Comparison of ENCODE assay signal across 12 cellular contexts in the genomic region with DNA sequence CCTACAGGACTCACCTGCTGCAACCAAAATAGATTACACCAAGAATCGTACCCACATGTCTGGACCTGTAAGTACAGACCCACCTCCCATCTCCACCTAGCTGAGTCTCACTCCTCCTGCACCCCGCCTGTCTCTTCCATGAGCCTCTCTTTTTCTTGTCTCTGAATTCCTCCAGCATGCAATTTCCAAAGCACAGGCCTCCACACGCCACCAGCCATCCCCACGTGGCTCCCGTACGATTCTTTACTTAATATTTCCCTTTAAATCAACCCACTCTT. TPM values are rescaled to one million over a fixed set of nuclear protein-coding genes. Genes with fewer than 3 reads are reported as not detected.
DNase-seq lines count a peak whose midpoint lies in the region; ATAC-seq and TF ChIP-seq lines count a peak whose summit lies in the region.
"Had no signal": no experiment of that assay in that cellular context is flagged by ENCODE, and none has a peak within 500 bp of the region (broad histone marks: within the 10 kb centered on the region; RNA-seq: fewer than 3 reads in every experiment).

No MANE protein-coding gene starts in this region.

- H3K9me2 ChIP-seq in GM23248 (ENCODE audit: insufficient read depth) = no peaks in the 10 kb centered on the region

- H3K27me3 ChIP-seq in lower lobe of right lung (ENCODE audit: low read depth) (no peaks in the 10 kb centered on the region), spleen (replicated peaks in 1 of 7) (no peaks in the 10 kb centered on the region), GM23248 (replicated peaks; ENCODE audit: insufficient read depth) (no peaks in the 10 kb centered on the region)
- H3K27me3 ChIP-seq in CD4-positive, alpha-beta memory T cell (ENCODE audit: insufficient read depth, low read length) = no peaks in the 10 kb centered on the region

- TF ChIP-seq POLR2A in spleen (IDR thresholded peaks at IDR 0.05) = no peak

- H3K9me3 ChIP-seq in lower lobe of right lung (no peaks in the 10 kb centered on the region), spleen (no peaks in the 10 kb centered on the region), GM23248 (ENCODE audit: low read depth) (no peaks in the 10 kb centered on the region)
- H3K9me3 ChIP-seq in CD4-positive, alpha-beta memory T cell (ENCODE audit: control insufficient read depth in 1 of 2, low read length in 2 of 2) = no peaks in the 10 kb centered on the region

- peak overlapping the region; percentile 47 for H3K4me3 ChIP-seq in lower lobe of right lung
- no peak overlapping the region for H3K4me3 ChIP-seq in spleen
- no peak overlapping the region for H3K4me3 ChIP-seq in CD4-positive, alpha-beta memory T cell (ENCODE audit: low read length in 2 of 2)
- no peak overlapping the region for H3K4me3 ChIP-seq in GM23248

- POLR2A ChIA-PET in RWPE1 (lab: Yijun Ruan, JAX; ENCODE audit: low non-redundant PET) = no interaction called here
- POLR2A ChIA-PET in CD4-positive, alpha-beta memory T cell (lab: Charles Lee; ENCODE audit: partially characterized antibody) = no interaction called here

- peaks cover 0 to 2% (median 0%) of the 10 kb centered on the region in 8 donors for H3K9me3 Mint-ChIP-seq in CD4-positive, alpha-beta memory T cell
- H3K9me3 Mint-ChIP-seq: activated naive CD4-positive, alpha-beta T cell treated with anti-CD3 and anti-CD28 coated beads, Interleukin-2, amount 50 U/mL, for 24 hours had no signal

- no peaks in the 10 kb centered on the region for H3K36me3 Mint-ChIP-seq in CD4-positive, alpha-beta memory T cell
- H3K36me3 Mint-ChIP-seq: activated naive CD4-positive, alpha-beta T cell treated with anti-CD3 and anti-CD28 coated beads, Interleukin-2, amount 50 U/mL, for 24 hours had no signal

- intact Hi-C loops in lower lobe of right lung (cut with DNase I) (no loop called here), spleen (cut with DNase I; ENCODE audit: low total_unique reads) (no loop called here)
- intact Hi-C loops in CD4-positive, alpha-beta memory T cell (cut with micrococcal nuclease) = no loop called here

- H3K27ac Mint-ChIP-seq in CD4-positive, alpha-beta memory T cell = peak overlapping the region in 1 of 7 donors; percentile 49
- H3K27ac Mint-ChIP-seq: activated CD8-positive, alpha-beta T cell treated with anti-CD3 and anti-CD28 coated beads, Interleukin-2, amount 10 ng/mL, durations not matched to agents 7 days and 5 days; activated naive CD4-positive, alpha-beta T cell treated with anti-CD3 and anti-CD28 coated beads, Interleukin-2, amount 50 U/mL, for 24 hours had no signal

- DNase-seq in RWPE1 (ENCODE audit: low spot score) (peak; percentile 40), lower lobe of right lung (no peak), spleen (no peak), NCI-H1694 treated with DMSO at 0.1 percent for 48 hours (lab: John Stamatoyannopoulos, UW) (no peak), AG20443 (ENCODE audit: low spot score) (no peak), GM23248 (no peak)
- no peak for DNase-seq in CD4-positive, alpha-beta memory T cell
- DNase-seq: activated CD8-positive, alpha-beta T cell treated with anti-CD3 and anti-CD28 coated beads, Interleukin-2, amount 10 ng/mL, durations not matched to agents 7 days and 5 days; NCI-H2081; T-helper 2 cell had no signal

- H2AFZ ChIP-seq in GM23248 = no peak overlapping the region

- CTCF ChIA-PET in RWPE1 (lab: Yijun Ruan, JAX) = no interaction called here
- CTCF ChIA-PET in CD4-positive, alpha-beta memory T cell (lab: Charles Lee; ENCODE audit: partially characterized antibody) = no interaction called here

- H3K4me3 Mint-ChIP-seq in CD4-positive, alpha-beta memory T cell = peak overlapping the region in 1 of 8 donors; percentile 14
- H3K4me3 Mint-ChIP-seq: activated CD8-positive, alpha-beta T cell treated with anti-CD3 and anti-CD28 coated beads, Interleukin-2, amount 10 ng/mL, durations not matched to agents 7 days and 5 days; activated naive CD4-positive, alpha-beta T cell treated with anti-CD3 and anti-CD28 coated beads, Interleukin-2, amount 50 U/mL, for 24 hours had no signal

- H3K27ac ChIP-seq in RWPE1 (peak overlapping the region; percentile 83), cingulate gyrus (ENCODE audit: low read depth, low read length) (peak overlapping the region; percentile 32), lower lobe of right lung (peak overlapping the region; percentile 93), spleen (peak overlapping the region; percentile 74 to 91 (median 82)), GM23248 (no peak overlapping the region)
- no peak overlapping the region for H3K27ac ChIP-seq in CD4-positive, alpha-beta memory T cell (ENCODE audit: low read depth, low read length)

- no peak overlapping the region for H3K9ac ChIP-seq in GM23248

- H3K79me2 ChIP-seq in GM23248 (ENCODE audit: insufficient read depth) = no peaks in the 10 kb centered on the region

- H3K36me3 ChIP-seq in lower lobe of right lung (no peaks in the 10 kb centered on the region), spleen (no peaks in the 10 kb centered on the region), GM23248 (ENCODE audit: low read depth) (no peaks in the 10 kb centered on the region)
- H3K36me3 ChIP-seq in CD4-positive, alpha-beta memory T cell (ENCODE audit: insufficient read depth, low read length) = no peaks in the 10 kb centered on the region

- no peaks in the 10 kb centered on the region for H3K27me3 Mint-ChIP-seq in CD4-positive, alpha-beta memory T cell
- H3K27me3 Mint-ChIP-seq: activated naive CD4-positive, alpha-beta T cell treated with anti-CD3 and anti-CD28 coated beads, Interleukin-2, amount 50 U/mL, for 24 hours had no signal

- no peak for ATAC-seq in lower lobe of right lung
- ATAC-seq: activated CD8-positive, alpha-beta T cell treated with anti-CD3 and anti-CD28 coated beads, Interleukin-2, amount 10 ng/mL, durations not matched to agents 7 days and 5 days had no signal

- H3K4me1 ChIP-seq in lower lobe of right lung (peaks cover 74% of the 10 kb centered on the region), spleen (peaks cover 35 to 68% (median 57%) of the 10 kb centered on the region in 6 donors), GM23248 (ENCODE audit: insufficient read depth) (0 out of 2 replicates have a peak, but pooled peaks cover 4% of the 10 kb centered on the region)
- no peaks in the 10 kb centered on the region for H3K4me1 ChIP-seq in CD4-positive, alpha-beta memory T cell (ENCODE audit: insufficient read depth, low read length)

- TF ChIP-seq CTCF in RWPE1 (conservative IDR thresholded peaks at IDR 0.05; ENCODE audit: low read depth) (no peak), lower lobe of right lung (IDR thresholded peaks at IDR 0.05) (no peak), spleen (IDR thresholded peaks at IDR 0.05 in 8 of 11, conservative IDR thresholded peaks at IDR 0.05 in 3 of 11) (no peak)

- WGBS in spleen, 5 donors = 63 to 74% (median 69%) methylated on average over 6 of the region's 6 CpGs
- 69 to 78% methylated on average over 6 of the region's 6 CpGs for WGBS in GM23248 (ENCODE audit: low coverage in 1 of 2, low lambda C conversion rate in 2 of 2, missing lambda C conversion rate in 2 of 2), 2 experiments

- H4K20me1 ChIP-seq in GM23248 (ENCODE audit: insufficient read depth) = no peaks in the 10 kb centered on the region

- H3K4me2 ChIP-seq in GM23248 (ENCODE audit: unreplicated experiment) = no peak overlapping the region

- in situ Hi-C loops in GM23248 (cut with MboI) = no loop called here

- H3K4me1 Mint-ChIP-seq in CD4-positive, alpha-beta memory T cell = peaks cover 0 to 1% (median 0%) of the 10 kb centered on the region in 4 donors
- H3K4me1 Mint-ChIP-seq: activated naive CD4-positive, alpha-beta T cell treated with anti-CD3 and anti-CD28 coated beads, Interleukin-2, amount 50 U/mL, for 24 hours had no signal

- H3F3A ChIP-seq in GM23248 (ENCODE audit: insufficient read depth) = no peaks in the 10 kb centered on the region

RNA-seq across cellular contexts. Expression of gene RPH3AL, which starts 1.2 kb away (rescaled TPM):
- total RNA-seq in lower lobe of right lung (38.7 TPM), spleen (100 to 1,000 TPM in 1 of 7 donors, 10 to 100 TPM in 6; 44.2 to 182 (median 58.6) TPM)
- polyA plus RNA-seq in spleen (10 to 100 TPM in 1 of 3 donors, 1 to 10 TPM in 2; 4.8 to 27.1 (median 7.4) TPM), GM23248 (2016; fragmentation: Nextera tagmentation; extraction: Ambion mirVana) (5.2 and 5.4 TPM in 2 replicates)
- total RNA-seq in CD4-positive, alpha-beta memory T cell = 1 to 10 TPM; 4.4 to 5.9 TPM
- 1 to 10 TPM; 1.7 to 3.5 TPM for polyA plus RNA-seq in CD4-positive, alpha-beta memory T cell
- total RNA-seq in GM23248 (2014; rRNA removed; shearing (Covaris generic)) = 2.7 and 13.4 TPM in 2 replicates

Comparison
In these comparisons a context has a peak if more than half of its experiments do, and no peak if none do; other contexts are left out.
1. H3K27ac ChIP-seq: peak in RWPE1 (single experiment), cingulate gyrus (single experiment), lower lobe of right lung (single experiment) and spleen (8 of 8); none in CD4-positive, alpha-beta memory T cell (single experiment) and GM23248 (single experiment).